1 cellular context compared by ENCODE assay signal in genomic region chr18:49523580-49524093, GRCh38. TPM values are rescaled to one million over a fixed set of nuclear protein-coding genes. Genes with fewer than 3 reads are reported as not detected.
"Had no signal": no experiment of that assay in that cellular context is flagged by ENCODE, and none has a peak within 500 bp of the region (broad histone marks: within the 10 kb centered on the region; RNA-seq: fewer than 3 reads in every experiment).

No MANE protein-coding gene starts in this region.

RNA-seq across cellular contexts. Expression of gene LIPG, which starts 38.2 kb away (rescaled TPM):
- polyA plus RNA-seq: IgD-negative memory B cell had no signal
